Comparison of ENCODE assay signal across 9 cellular contexts in the genomic region with DNA sequence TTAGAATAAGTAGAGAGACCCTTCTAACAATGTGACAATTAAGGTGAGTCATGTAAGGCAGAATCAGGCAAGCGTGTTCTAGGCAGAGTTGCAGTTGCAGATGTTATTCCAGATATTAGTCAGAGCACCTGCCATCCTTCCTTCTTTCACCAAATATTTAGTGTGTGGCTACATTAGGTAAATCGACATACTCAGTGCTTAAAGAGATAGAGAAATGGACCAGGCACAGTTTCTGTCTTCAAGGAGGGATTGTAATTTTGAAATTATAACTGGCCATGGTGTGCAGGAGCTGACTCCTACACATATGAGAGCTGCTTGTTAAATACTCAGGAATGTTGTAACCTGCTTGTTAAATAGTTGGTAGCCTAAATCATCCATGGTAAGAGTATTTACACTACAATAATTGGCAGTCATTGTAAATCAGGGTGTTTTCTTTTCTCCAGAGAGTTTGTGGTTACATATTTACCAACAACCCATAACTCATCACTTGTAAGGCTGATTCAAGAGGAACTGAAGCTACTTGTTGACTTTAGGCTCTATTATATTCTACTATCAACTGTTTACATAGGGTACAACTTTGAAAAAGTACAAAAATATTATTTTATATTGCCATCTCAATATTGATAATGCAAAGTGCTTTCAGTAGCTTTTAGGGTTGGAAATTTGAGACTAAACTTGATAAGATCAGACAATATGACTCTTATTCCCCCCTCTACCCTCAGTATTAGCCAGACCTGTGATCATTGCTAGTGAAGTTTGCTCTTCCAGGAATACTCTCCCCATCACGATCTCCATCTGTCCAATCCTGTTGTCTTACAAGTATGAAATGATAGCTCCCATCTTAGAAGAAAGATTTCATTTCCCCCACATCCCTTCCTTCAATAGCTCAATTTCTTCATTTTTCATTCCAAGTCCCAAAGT.
DNase-seq lines count a peak whose midpoint lies in the region; ATAC-seq and TF ChIP-seq lines count a peak whose summit lies in the region.
"Had no signal": no experiment of that assay in that cellular context is flagged by ENCODE, and none has a peak within 500 bp of the region (broad histone marks: within the 10 kb centered on the region; RNA-seq: fewer than 3 reads in every experiment).

No MANE protein-coding gene starts in this region.

- TF ChIP-seq CTCF in foreskin keratinocyte (conservative IDR thresholded peaks at IDR 0.05) (no peak), gastrocnemius medialis (IDR thresholded peaks at IDR 0.05 in 4 of 5, conservative IDR thresholded peaks at IDR 0.05 in 1 of 5) (no peak)

- no peaks in the 10 kb centered on the region for H3K36me3 ChIP-seq in gastrocnemius medialis

- no peak overlapping the region for H3K4me3 ChIP-seq in gastrocnemius medialis
- H3K4me3 ChIP-seq: PC-9 had no signal

- DNase-seq in foreskin keratinocyte (peak; percentile 79 to 88), NCI-H82 (lab: John Stamatoyannopoulos, UW) (no peak), gastrocnemius medialis (no peak), cerebellar cortex (ENCODE audit: low spot score) (no peak)
- DNase-seq in stimulated activated CD4-positive, alpha-beta T cell treated with anti-CD3 and anti-CD28 coated beads, Interleukin-4, amount 100 ng/mL, for 1 hour, result no peak

- H3K9me3 ChIP-seq in gastrocnemius medialis, result no peaks in the 10 kb centered on the region

- H3K27me3 ChIP-seq in foreskin keratinocyte (no peaks in the 10 kb centered on the region), gastrocnemius medialis (no peaks in the 10 kb centered on the region)

- in situ Hi-C loops in gastrocnemius medialis (cut with MboI; ENCODE audit: low sequenced_read_pairs in 4 of 4), result no loop called here

- H3K27ac ChIP-seq in foreskin keratinocyte (no peak overlapping the region), gastrocnemius medialis (no peak overlapping the region)
- H3K27ac ChIP-seq: PC-9 had no signal

- H3K4me1 ChIP-seq in foreskin keratinocyte, result peaks cover 26% of the 10 kb centered on the region
- H3K4me1 ChIP-seq in gastrocnemius medialis, result no peaks in the 10 kb centered on the region

- intact Hi-C loops in gastrocnemius medialis (cut with DNase I; ENCODE audit: low total_unique reads), result no loop called here

- no peak for TF ChIP-seq POLR2A in gastrocnemius medialis (IDR thresholded peaks at IDR 0.05)

- peak; percentile 95 for ATAC-seq in GM18508 (IDR thresholded peaks at IDR 0.05; ENCODE audit: insufficient read depth, unreplicated experiment)
- peak; percentile 97 for ATAC-seq in GM21717 (IDR thresholded peaks at IDR 0.05; ENCODE audit: unreplicated experiment)
- ATAC-seq in HG03457 (IDR thresholded peaks at IDR 0.05; ENCODE audit: unreplicated experiment), result peak; percentile 93
- ATAC-seq in foreskin keratinocyte, result peak; percentile 93
- ATAC-seq in gastrocnemius medialis, result no peak

Comparison
In these comparisons a context has a peak if more than half of its experiments do, and no peak if none do; other contexts are left out.
1. ATAC-seq: peak in GM18508 (single experiment), GM21717 (single experiment), HG03457 (single experiment) and foreskin keratinocyte (single experiment); none in gastrocnemius medialis (0 of 2).
2. DNase-seq: peak in foreskin keratinocyte (2 of 2); none in NCI-H82 (single experiment), gastrocnemius medialis (0 of 2), stimulated activated CD4-positive, alpha-beta T cell treated with anti-CD3 and anti-CD28 coated beads, Interleukin-4, amount 100 ng/mL, for 1 hour (single experiment) and cerebellar cortex (single experiment).